27 cellular contexts compared by ENCODE assay signal in the genomic region with DNA sequence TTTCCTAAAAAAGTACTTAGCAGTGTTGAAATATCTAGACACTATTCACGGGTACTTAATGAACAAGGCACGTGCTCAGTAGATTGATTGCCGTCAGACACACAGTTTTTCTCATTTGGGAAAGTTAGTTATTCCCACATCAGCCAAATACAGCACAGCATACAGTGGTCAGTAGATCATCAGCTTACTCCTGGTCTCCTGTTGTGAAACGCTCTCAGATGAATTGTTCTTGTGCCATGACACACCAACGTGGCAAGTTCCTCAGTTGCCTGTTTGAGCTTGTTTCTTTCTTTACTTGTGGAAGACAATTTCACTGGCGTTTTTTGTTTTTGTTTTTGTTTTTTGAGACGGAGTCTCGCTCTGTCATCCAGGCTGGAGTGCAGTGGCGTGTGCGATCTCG. TPM values are rescaled to one million over a fixed set of nuclear protein-coding genes. Genes with fewer than 3 reads are reported as not detected.
DNase-seq lines count a peak whose midpoint lies in the region; FAIRE-seq and TF ChIP-seq lines count a peak whose summit lies in the region.
"Had no signal": no experiment of that assay in that cellular context is flagged by ENCODE, and none has a peak within 500 bp of the region (broad histone marks: within the 10 kb centered on the region; RNA-seq: fewer than 3 reads in every experiment).

No MANE protein-coding gene starts in this region.

- TF ChIP-seq CTCF in fibroblast of the aortic adventitia (IDR thresholded peaks at IDR 0.05; ENCODE audit: insufficient read depth, low read length) (no peak), nephron progenitor cell (IDR thresholded peaks at IDR 0.05) (no peak)

- no peak overlapping the region for H3K27ac Mint-ChIP-seq in nephron progenitor cell
- H3K27ac Mint-ChIP-seq: activated naive CD8-positive, alpha-beta T cell treated with anti-CD3 and anti-CD28 coated beads, Interleukin-2, amount 50 U/mL, for 24 hours; CD8-positive, alpha-beta T cell; HFFc6; mesothelial cell of epicardium; naive thymus-derived CD8-positive, alpha-beta T cell had no signal

- peak overlapping the region; percentile 25 for H3K4me3 ChIP-seq in adipocyte (ENCODE audit: low read length)
- no peak overlapping the region for H3K4me3 ChIP-seq in fibroblast of the aortic adventitia (ENCODE audit: low read depth, low read length)
- H3K4me3 ChIP-seq: SJCRH30, thyroid gland had no signal

- H3K4me1 Mint-ChIP-seq in nephron progenitor cell: peaks cover 42% of the 10 kb centered on the region

- H3K9ac ChIP-seq in adipocyte (ENCODE audit: low read length): peak overlapping the region; percentile 57

- H3K36me3 ChIP-seq in adipocyte (ENCODE audit: control insufficient read depth, insufficient read depth, low read length, severe bottlenecking): no peaks in the 10 kb centered on the region
- H3K36me3 ChIP-seq: SJCRH30, thyroid gland had no signal

- no peaks in the 10 kb centered on the region for H3K27me3 Mint-ChIP-seq in nephron progenitor cell (ENCODE audit: low read depth, poor library complexity)
- H3K27me3 Mint-ChIP-seq: activated naive CD8-positive, alpha-beta T cell treated with anti-CD3 and anti-CD28 coated beads, Interleukin-2, amount 50 U/mL, for 24 hours; naive thymus-derived CD8-positive, alpha-beta T cell had no signal

- no peaks in the 10 kb centered on the region for H3K9me3 ChIP-seq in adipocyte (ENCODE audit: control insufficient read depth, low read length)
- H3K9me3 ChIP-seq: SJCRH30, thyroid gland had no signal

- peaks cover 65% of the 10 kb centered on the region for H3K4me1 ChIP-seq in adipocyte (ENCODE audit: control insufficient read depth, insufficient read depth, low read length)

- H3K9me3 Mint-ChIP-seq in nephron progenitor cell: no peaks in the 10 kb centered on the region
- H3K9me3 Mint-ChIP-seq: activated naive CD8-positive, alpha-beta T cell treated with anti-CD3 and anti-CD28 coated beads, Interleukin-2, amount 50 U/mL, for 24 hours; CD8-positive, alpha-beta T cell; HFFc6; mesothelial cell of epicardium; naive thymus-derived CD8-positive, alpha-beta T cell had no signal

- no peaks in the 10 kb centered on the region for H3K27me3 ChIP-seq in adipocyte (replicated peaks; ENCODE audit: control insufficient read depth, insufficient read depth, low read length)
- H3K27me3 ChIP-seq: SJCRH30, thyroid gland had no signal

- no peak for TF ChIP-seq POLR2A in GM12891 (IDR thresholded peaks at IDR 0.05; ENCODE audit: low read depth, low read length)

- DNase-seq in GM12891 (ENCODE audit: insufficient read length, low spot score) (no peak), adipocyte (ENCODE audit: low read depth) (no peak), fibroblast of the aortic adventitia (ENCODE audit: low read depth) (peak; percentile 23), superior temporal gyrus (ENCODE audit: extremely low spot score) (peak; percentile 13), nephron progenitor cell (no peak), H4 (ENCODE audit: low spot score) (no peak), activated gamma-delta T cell (lab: John Stamatoyannopoulos, UW) (no peak)
- DNase-seq: activated CD4-positive, alpha-beta T cell treated with anti-CD3 and anti-CD28 coated beads for 4 hours; activated CD8-positive, alpha-beta memory T cell treated with anti-CD3 and anti-CD28 coated beads for 24 hours; activated gamma-delta T cell treated with Interleukin-2 at 50 U/mL for 16 hours; activated naive CD8-positive, alpha-beta T cell treated with anti-CD3 and anti-CD28 coated beads, Interleukin-2, amount 50 U/mL, for 24 hours; activated T-cell treated with anti-CD3 and anti-CD28 coated beads, Interleukin-2, amount 50 U/mL, for 1 hour; CD8-positive, alpha-beta T cell; HFFc6; left colon; naive thymus-derived CD8-positive, alpha-beta T cell; NCI-H1436 treated with DMSO at 0.1 percent for 48 hours; NCI-H524; retina; SJCRH30; stimulated activated naive CD4-positive, alpha-beta T cell treated with Interleukin-2 at 50 U/mL for 16 hours; thyroid gland had no signal

- peaks cover 27% of the 10 kb centered on the region for H3K36me3 Mint-ChIP-seq in nephron progenitor cell (ENCODE audit: low read depth)

- no peak overlapping the region for H3K4me3 Mint-ChIP-seq in nephron progenitor cell
- H3K4me3 Mint-ChIP-seq: activated naive CD8-positive, alpha-beta T cell treated with anti-CD3 and anti-CD28 coated beads, Interleukin-2, amount 50 U/mL, for 24 hours; CD8-positive, alpha-beta T cell; HFFc6; mesothelial cell of epicardium; naive thymus-derived CD8-positive, alpha-beta T cell had no signal

- peak; percentile 23 for FAIRE-seq in GM12891 (lab: Jason Lieb, UNC)
- FAIRE-seq: colon, RCC 7860 had no signal

TF ChIP-seq in GM12891, 5 proteins besides CTCF, POLR2A, EP300 and RAD21:
- TF ChIP-seq PAX5 (IDR thresholded peaks at IDR 0.05; ENCODE audit: insufficient read depth, low read length, severe bottlenecking) (no peak), POLR2AphosphoS5 (IDR thresholded peaks at IDR 0.05; ENCODE audit: low read depth, low read length) (no peak), SPI1 (IDR thresholded peaks at IDR 0.05; ENCODE audit: low read depth, low read length) (no peak), TAF1 (IDR thresholded peaks at IDR 0.05; ENCODE audit: low read depth, low read length) (no peak), POU2F2 (IDR thresholded peaks at IDR 0.05; ENCODE audit: low read depth, low read length) (no peak)
TF ChIP-seq in GM12891: peak in this region for 0.

RNA-seq across cellular contexts. Expression of gene TAB1, which starts 8.6 kb away (rescaled TPM):
- polyA plus RNA-seq in GM12891 (2012; ENCODE audit: low read depth, missing spikeins): 8.7 TPM
- total RNA-seq in fibroblast of the aortic adventitia (ENCODE audit: low replicate concordance): 11.7 and 21.3 TPM in 2 replicates
- total RNA-seq in H4 (2014; rRNA removed; shearing (Covaris generic)): 8.6 and 17.1 TPM in 2 replicates

RNA-seq across cellular contexts. Expression of gene MGAT3, which starts 48.6 kb away (rescaled TPM):
- polyA plus RNA-seq in GM12891 (2012; ENCODE audit: low read depth, missing spikeins): 16.9 TPM
- 0.27 and 2.0 TPM in 2 replicates for total RNA-seq in fibroblast of the aortic adventitia (ENCODE audit: low replicate concordance)
- total RNA-seq in H4 (2014; rRNA removed; shearing (Covaris generic)): 0.80 and 1.1 TPM in 2 replicates
- total RNA-seq: HFFc6, M059J, SJCRH30 had no signal

RNA-seq across cellular contexts. Expression of gene SYNGR1, which starts 58.4 kb away (rescaled TPM):
- polyA plus RNA-seq in GM12891 (2012; ENCODE audit: low read depth, missing spikeins): 4.9 TPM
- total RNA-seq in fibroblast of the aortic adventitia (ENCODE audit: low replicate concordance): 3.9 and 14.2 TPM in 2 replicates
- 19.9 and 23.0 TPM in 2 replicates for total RNA-seq in H4 (2014; rRNA removed; shearing (Covaris generic))
- total RNA-seq: T-helper 1 cell treated with Interleukin-12 subunit alpha and Interleukin-12 subunit beta and Interleukin-4 antibody, amounts not matched to agents 30 ng/mL and 1 ng/mL, for 36 hours had no signal

Comparison
In these comparisons a context has a peak if more than half of its experiments do, and no peak if none do; other contexts are left out.
1. DNase-seq: peak in fibroblast of the aortic adventitia (single experiment) and superior temporal gyrus (single experiment); none in GM12891 (single experiment), adipocyte (single experiment), nephron progenitor cell (single experiment), H4 (single experiment) and activated gamma-delta T cell (single experiment).